ENCODE assay signal across 14 cellular contexts in genomic region chr2:63845866-63846265, GRCh38. TPM values are rescaled to one million over a fixed set of nuclear protein-coding genes. Genes with fewer than 3 reads are reported as not detected.
DNase-seq lines count a peak whose midpoint lies in the region; ATAC-seq and TF ChIP-seq lines count a peak whose summit lies in the region.
"Had no signal": no experiment of that assay in that cellular context is flagged by ENCODE, and none has a peak within 500 bp of the region (broad histone marks: within the 10 kb centered on the region; RNA-seq: fewer than 3 reads in every experiment).

No MANE protein-coding gene starts in this region.

- DNase-seq in natural killer cell (no peak), chondrocyte (ENCODE audit: low spot score) (no peak), memory B cell (ENCODE audit: low spot score in 2 of 2) (no peak), prostate gland (ENCODE audit: low spot score) (no peak), KG1 (lab: John Stamatoyannopoulos, UW) (no peak), NCI-H2029 (lab: John Stamatoyannopoulos, UW) (no peak), immature natural killer cell (no peak)
- DNase-seq in natural killer cell treated with Interleukin-12 subunit alpha and Interleukin-12 subunit beta and Interleukin-15 and Interleukin-18, amount 100 ng/mL, for 72 hours (ENCODE audit: low spot score), result no peak
- DNase-seq: activated naive CD4-positive, alpha-beta T cell treated with Interleukin-2 at 50 U/mL for 16 hours; DMS53; kidney glomerular epithelial cell; NCI-H2081 treated with DMSO at 0.1 percent for 48 hours; stimulated activated CD4-positive, alpha-beta T cell treated with anti-CD3 and anti-CD28 coated beads, Interleukin-15, amount 100 ng/mL, for 24 hours had no signal

- intact Hi-C loops in natural killer cell (cut with micrococcal nuclease), result loop anchor here (10.0 kb wide), 1 partner anchor 479 kb away; no protein-coding TSS in a partner anchor
- intact Hi-C loops in prostate gland (cut with DNase I), result no loop called here

- peaks cover 74 to 76% of the 10 kb centered on the region in 2 donors for H3K4me1 Mint-ChIP-seq in natural killer cell
- H3K4me1 Mint-ChIP-seq in natural killer cell treated with Interleukin-12 subunit alpha and Interleukin-12 subunit beta and Interleukin-15 and Interleukin-18, amount 100 ng/mL, for 72 hours (ENCODE audit: low read depth in 2 of 2), result peaks cover 33 to 64% of the 10 kb centered on the region in 2 donors
- peaks cover 77% of the 10 kb centered on the region for H3K4me1 Mint-ChIP-seq in chondrocyte (ENCODE audit: low read depth)
- H3K4me1 Mint-ChIP-seq in memory B cell, result peaks cover 35% of the 10 kb centered on the region
- H3K4me1 Mint-ChIP-seq in immature natural killer cell, result peaks cover 63 to 90% of the 10 kb centered on the region in 2 donors

- H3K4me3 ChIP-seq in prostate gland, result no peak overlapping the region
- H3K4me3 ChIP-seq: GM12878 had no signal

- no peaks in the 10 kb centered on the region for H3K4me1 ChIP-seq in prostate gland (replicated peaks)

- TF ChIP-seq CTCF in natural killer cell (IDR thresholded peaks at IDR 0.05), result no peak
- no peak for TF ChIP-seq CTCF in chondrocyte (IDR thresholded peaks at IDR 0.05)
- no peak for TF ChIP-seq CTCF in prostate gland (IDR thresholded peaks at IDR 0.05)

- ATAC-seq in natural killer cell (no peak), memory B cell (ENCODE audit: low read depth) (no peak)
- ATAC-seq in natural killer cell treated with Interleukin-12 subunit alpha and Interleukin-12 subunit beta and Interleukin-15 and Interleukin-18, amount 100 ng/mL, for 72 hours, result no peak
- ATAC-seq: GM12878 had no signal

- no peak for TF ChIP-seq POLR2A in prostate gland (IDR thresholded peaks at IDR 0.05)

- no peak overlapping the region for H3K27ac ChIP-seq in prostate gland

- H3K9me3 ChIP-seq in prostate gland, result no peaks in the 10 kb centered on the region

- H3K27ac Mint-ChIP-seq in natural killer cell (peak overlapping the region; percentile 39), chondrocyte (ENCODE audit: unreplicated experiment) (peak overlapping the region; percentile 75), memory B cell (peak overlapping the region; percentile 32), immature natural killer cell (peak overlapping the region in 3 of 6 donors; percentile 41 to 49 (median 47))
- H3K27ac Mint-ChIP-seq in natural killer cell treated with Interleukin-12 subunit alpha and Interleukin-12 subunit beta and Interleukin-15 and Interleukin-18, amount 100 ng/mL, for 72 hours, result peak overlapping the region in 1 of 2 donors; percentile 36

- H3K9me3 Mint-ChIP-seq in natural killer cell (no peaks in the 10 kb centered on the region), chondrocyte (ENCODE audit: low read depth) (no peaks in the 10 kb centered on the region), memory B cell (no peaks in the 10 kb centered on the region), immature natural killer cell (no peaks in the 10 kb centered on the region)
- H3K9me3 Mint-ChIP-seq in natural killer cell treated with Interleukin-12 subunit alpha and Interleukin-12 subunit beta and Interleukin-15 and Interleukin-18, amount 100 ng/mL, for 72 hours, result no peaks in the 10 kb centered on the region

- H3K36me3 ChIP-seq in prostate gland, result no peaks in the 10 kb centered on the region

- H3K4me3 Mint-ChIP-seq in natural killer cell (no peak overlapping the region), chondrocyte (ENCODE audit: unreplicated experiment) (no peak overlapping the region), memory B cell (no peak overlapping the region), immature natural killer cell (no peak overlapping the region)
- H3K4me3 Mint-ChIP-seq in natural killer cell treated with Interleukin-12 subunit alpha and Interleukin-12 subunit beta and Interleukin-15 and Interleukin-18, amount 100 ng/mL, for 72 hours, result no peak overlapping the region

- H3K36me3 Mint-ChIP-seq in natural killer cell, result no peaks in the 10 kb centered on the region
- no peaks in the 10 kb centered on the region for H3K36me3 Mint-ChIP-seq in natural killer cell treated with Interleukin-12 subunit alpha and Interleukin-12 subunit beta and Interleukin-15 and Interleukin-18, amount 100 ng/mL, for 72 hours
- no peaks in the 10 kb centered on the region for H3K36me3 Mint-ChIP-seq in chondrocyte (ENCODE audit: low read depth)
- H3K36me3 Mint-ChIP-seq in memory B cell, result peaks cover 5% of the 10 kb centered on the region
- H3K36me3 Mint-ChIP-seq in immature natural killer cell, result peaks cover 0 to 3% (median 0%) of the 10 kb centered on the region in 3 donors

- H3K27me3 ChIP-seq in prostate gland (replicated peaks; ENCODE audit: insufficient read depth), result no peaks in the 10 kb centered on the region

- WGBS in prostate gland, result 89% methylated on average over 3 of the region's 3 CpGs

- H3K27me3 Mint-ChIP-seq in natural killer cell (ENCODE audit: low read depth in 2 of 2) (no peaks in the 10 kb centered on the region), chondrocyte (ENCODE audit: low read depth) (no peaks in the 10 kb centered on the region), memory B cell (no peaks in the 10 kb centered on the region), immature natural killer cell (ENCODE audit: low read depth in 3 of 3) (peaks cover under 1 to 7% (median 5%) of the 10 kb centered on the region in 3 donors)
- no peaks in the 10 kb centered on the region for H3K27me3 Mint-ChIP-seq in natural killer cell treated with Interleukin-12 subunit alpha and Interleukin-12 subunit beta and Interleukin-15 and Interleukin-18, amount 100 ng/mL, for 72 hours

RNA-seq across cellular contexts. Expression of gene UGP2, which starts 4.2 kb away (rescaled TPM):
- total RNA-seq in natural killer cell, result 100 to 1,000 TPM; 100 to 117 (median 101) TPM
- total RNA-seq in natural killer cell treated with Interleukin-12 subunit alpha and Interleukin-12 subunit beta and Interleukin-15 and Interleukin-18, amount 100 ng/mL, for 72 hours, result 10 to 100 TPM; 85.9 to 90.8 TPM
- 99.5 to 112 TPM (median 105 TPM) in 3 replicates for total RNA-seq in chondrocyte
- 10 to 100 TPM; 57.3 to 68.6 TPM for total RNA-seq in prostate gland
- polyA plus RNA-seq in immature natural killer cell, result 100 to 1,000 TPM; 132 to 263 (median 151) TPM
